Comparison of ENCODE assay signal across 27 cellular contexts in the genomic region with DNA sequence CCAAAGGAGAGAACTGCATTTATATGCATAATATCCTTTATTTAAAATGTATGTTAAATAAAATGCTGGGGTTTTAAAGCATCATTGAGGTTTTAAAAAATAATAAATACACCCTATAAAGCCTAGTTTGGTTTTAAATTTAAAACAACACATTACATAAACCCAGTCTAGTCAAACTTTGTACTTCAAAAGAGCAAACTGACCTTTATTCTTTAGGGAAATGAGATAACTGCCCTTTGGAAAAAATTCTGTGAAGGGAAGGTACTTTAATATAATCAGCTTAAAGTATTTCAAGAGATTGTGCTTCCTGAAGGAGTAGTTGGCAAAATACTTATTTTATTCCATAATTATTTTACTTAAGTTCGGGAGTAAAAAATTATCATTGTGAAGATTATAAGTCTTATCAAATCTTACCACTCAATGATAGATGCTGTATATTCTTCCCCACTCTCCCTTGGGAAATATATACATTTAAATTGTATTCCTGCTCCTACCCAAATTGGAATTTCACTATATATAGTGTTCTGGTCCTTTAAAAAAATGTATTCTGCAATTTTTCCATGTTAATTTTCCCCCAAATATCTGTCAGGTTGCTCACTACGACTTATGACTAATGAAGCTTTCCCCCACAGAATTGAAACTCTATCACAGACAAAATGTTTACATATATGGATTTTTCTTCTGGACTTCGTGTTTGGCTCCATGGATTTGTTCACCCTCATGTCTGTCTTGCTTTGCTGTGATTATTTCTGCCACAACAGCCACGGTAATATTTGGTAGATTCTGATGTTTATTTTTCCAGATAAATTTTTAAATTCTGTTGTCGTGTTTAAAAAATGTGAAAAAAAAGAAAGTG. TPM values are rescaled to one million over a fixed set of nuclear protein-coding genes. Genes with fewer than 3 reads are reported as not detected.
A peak's percentile ranks its signal among the peaks of the same experiment; 100 is the strongest.
DNase-seq lines count a peak whose midpoint lies in the region; TF ChIP-seq lines count a peak whose summit lies in the region.
"Had no signal": no experiment of that assay in that cellular context is flagged by ENCODE, and none has a peak within 500 bp of the region (broad histone marks: within the 10 kb centered on the region; RNA-seq: fewer than 3 reads in every experiment).

No MANE protein-coding gene starts in this region.

- TF ChIP-seq POLR2A in ovary (IDR thresholded peaks at IDR 0.05), result no peak

- H2BK15ac ChIP-seq in mesenchymal stem cell (ENCODE audit: low read depth, poor library complexity, severe bottlenecking), result no peak overlapping the region

- H3K27me3 ChIP-seq in mesenchymal stem cell (ENCODE audit: control insufficient read depth in 1 of 2, insufficient read depth in 1 of 2, low read length in 2 of 2) (no peaks in the 10 kb centered on the region), ovary (no peaks in the 10 kb centered on the region), A673 (replicated peaks; ENCODE audit: insufficient read depth, low read depth, low read length, poor library complexity) (no peaks in the 10 kb centered on the region)
- H3K27me3 ChIP-seq: body of pancreas, heart left ventricle, vagina had no signal

- H3K18ac ChIP-seq in mesenchymal stem cell (ENCODE audit: low read depth in 1 of 2, low read length in 2 of 2), result no peak overlapping the region

- no peaks in the 10 kb centered on the region for H3K79me1 ChIP-seq in mesenchymal stem cell (replicated peaks; ENCODE audit: low read length, poor library complexity, severe bottlenecking)

- H3K23ac ChIP-seq in mesenchymal stem cell (ENCODE audit: low read length in 2 of 2), result no peak overlapping the region

- no peak overlapping the region for H2BK120ac ChIP-seq in mesenchymal stem cell (ENCODE audit: low read depth, low read length)

- no peak overlapping the region for H4K8ac ChIP-seq in mesenchymal stem cell (ENCODE audit: low read length)

- H3K4ac ChIP-seq in mesenchymal stem cell (ENCODE audit: low read depth in 1 of 2, low read length in 2 of 2), result no peak overlapping the region

- H2BK5ac ChIP-seq in mesenchymal stem cell (ENCODE audit: low read depth, low read length, poor library complexity, severe bottlenecking), result no peak overlapping the region

- no peak overlapping the region for H2BK12ac ChIP-seq in mesenchymal stem cell (ENCODE audit: low read length in 2 of 2)

- H3K27ac ChIP-seq in mesenchymal stem cell (ENCODE audit: low read length, poor library complexity, severe bottlenecking) (no peak overlapping the region), ovary (no peak overlapping the region), A673 (ENCODE audit: low read depth, low read length, poor library complexity, severe bottlenecking) (no peak overlapping the region)
- H3K27ac ChIP-seq: heart left ventricle, lower lobe of right lung, vagina had no signal

- H4K91ac ChIP-seq in mesenchymal stem cell (ENCODE audit: low read length), result no peak overlapping the region

- no peaks in the 10 kb centered on the region for H3K4me1 ChIP-seq in mesenchymal stem cell (ENCODE audit: control insufficient read depth, insufficient read depth, low read depth, low read length)
- H3K4me1 ChIP-seq in ovary (ENCODE audit: insufficient read depth), result no peaks in the 10 kb centered on the region
- H3K4me1 ChIP-seq in A673 (ENCODE audit: insufficient read depth, low read length, poor library complexity, severe bottlenecking), result no peaks in the 10 kb centered on the region
- H3K4me1 ChIP-seq: heart left ventricle, lower lobe of right lung, vagina had no signal

- TF ChIP-seq EP300 in ovary (IDR thresholded peaks at IDR 0.05), result no peak

- no peak overlapping the region for H3K4me2 ChIP-seq in mesenchymal stem cell (ENCODE audit: low read length, poor library complexity, severe bottlenecking)

- no peak overlapping the region for H2AFZ ChIP-seq in mesenchymal stem cell (ENCODE audit: low read depth, low read length)

- CTCF ChIA-PET in A673 (lab: Charles Lee), result no interaction called here

- H3K9ac ChIP-seq in mesenchymal stem cell (ENCODE audit: low read length), result peak overlapping the region; percentile 73

- no TSS peak for BruUV-seq in A673 (replicated peaks; lab: Mats Ljungman, UMichigan)

- no peak overlapping the region for H2AK5ac ChIP-seq in mesenchymal stem cell (ENCODE audit: low read length, severe bottlenecking)

- DNase-seq in LHCN-M2 (ENCODE audit: low read depth), result peak; percentile 32
- peak; percentile 3 for DNase-seq in fibroblast of gingiva (ENCODE audit: low read depth)
- DNase-seq in mesenchymal stem cell, result no peak
- DNase-seq in iPS-NIHi11 (ENCODE audit: low spot score), result no peak
- no peak for DNase-seq in stimulated activated naive CD4-positive, alpha-beta T cell (lab: John Stamatoyannopoulos, UW)
- no peak for DNase-seq in ovary
- no peak for DNase-seq in A673 (ENCODE audit: low spot score)
- DNase-seq: activated B cell treated with CpG ODN at 0.5 μM for 24 hours; activated CD4-positive, alpha-beta T cell treated with anti-CD3 and anti-CD28 coated beads, Interleukin-2, amount 50 U/mL, for 4 hours; activated CD8-positive, alpha-beta memory T cell treated with anti-CD3 and anti-CD28 coated beads, Interleukin-2, amount 50 U/mL, for 4 hours; activated naive CD8-positive, alpha-beta T cell treated with anti-CD3 and anti-CD28 coated beads for 36 hours; AML-193; body of pancreas; heart left ventricle; HFFc6; immature natural killer cell; Kasumi-1; lower lobe of right lung; NCI-H1092; NCI-H2029; NCI-H2227 treated with DMSO at 0.1 percent for 48 hours; OCI-M1; stimulated activated CD4-positive, alpha-beta T cell treated with anti-CD3 and anti-CD28 coated beads, Interleukin-12 subunit alpha, Interleukin-12 subunit beta, amount 100 ng/mL, for 4 hours; substantia nigra; T1000 had no signal

- WGBS in mesenchymal stem cell, result 79% methylated on average over 4 of the region's 5 CpGs
- WGBS in ovary, 3 donors, result 39 to 62% (median 45%) methylated on average over 5 of the region's 5 CpGs

- intact Hi-C loops in ovary (cut with DNase I), result no loop called here
- intact Hi-C loops in A673 (cut with micrococcal nuclease; ENCODE audit: unreplicated experiment), result no loop called here

- no peak overlapping the region for H3K14ac ChIP-seq in mesenchymal stem cell (ENCODE audit: low read length in 2 of 2)

- H3K4me3 ChIP-seq in mesenchymal stem cell (ENCODE audit: insufficient read depth in 1 of 2, low read depth in 1 of 2, low read length in 2 of 2) (peak overlapping the region in 1 of 2 experiments; percentile 6), ovary (no peak overlapping the region), A673 (ENCODE audit: low read depth, low read length, poor library complexity, severe bottlenecking) (no peak overlapping the region)
- H3K4me3 ChIP-seq: body of pancreas, coronary artery, heart left ventricle, lower lobe of right lung, vagina had no signal

- H3K36me3 ChIP-seq in mesenchymal stem cell (ENCODE audit: control insufficient read depth in 1 of 2, insufficient read depth in 2 of 2, low read depth in 1 of 2, low read length in 2 of 2) (peaks cover 1 to 7% of the 10 kb centered on the region in 2 experiments), ovary (no peaks in the 10 kb centered on the region), A673 (ENCODE audit: insufficient read depth, low read length, poor library complexity, severe bottlenecking) (no peaks in the 10 kb centered on the region)

- no peak for TF ChIP-seq CTCF in ovary (IDR thresholded peaks at IDR 0.05)
- TF ChIP-seq CTCF in A673 (conservative IDR thresholded peaks at IDR 0.05; ENCODE audit: low read depth, low read length), result no peak

- POLR2A ChIA-PET in A673 (lab: Charles Lee; ENCODE audit: low non-redundant PET), result no interaction called here

- H3K9me3 ChIP-seq in mesenchymal stem cell (ENCODE audit: control insufficient read depth, low read length) (no peaks in the 10 kb centered on the region), ovary (no peaks in the 10 kb centered on the region), A673 (ENCODE audit: low read depth, low read length, poor library complexity, severe bottlenecking) (no peaks in the 10 kb centered on the region)
- H3K9me3 ChIP-seq: body of pancreas, heart left ventricle, lower lobe of right lung, vagina had no signal

RNA-seq across cellular contexts. Expression of gene ZC3H6, which starts 42.1 kb away (rescaled TPM):
- total RNA-seq in LHCN-M2 (2014; rRNA removed), result 4.4 and 6.2 TPM in 2 replicates
- 2.3 TPM for polyA plus RNA-seq in LHCN-M2 (2012)
- 4.2 TPM for polyA plus RNA-seq in mesenchymal stem cell (2013, experiment 1 of 2)
- polyA plus RNA-seq in mesenchymal stem cell (2013, experiment 2 of 2), result 4.2 TPM
- 10 to 100 TPM in 6 of 7 donors, 1 to 10 TPM in 1; 8.8 to 30.1 (median 25.1) TPM for total RNA-seq in ovary
- 1 to 10 TPM; 4.6 to 8.7 TPM for polyA plus RNA-seq in ovary
- total RNA-seq in A673 (2021), result 7.6 and 14.0 TPM in 2 replicates

Comparison
In these comparisons a context has a peak if more than half of its experiments do, and no peak if none do; other contexts are left out.
1. DNase-seq: peak in LHCN-M2 (single experiment) and fibroblast of gingiva (single experiment); none in mesenchymal stem cell (single experiment), iPS-NIHi11 (single experiment), stimulated activated naive CD4-positive, alpha-beta T cell (0 of 6), ovary (0 of 5) and A673 (single experiment).